1 cellular context compared by ENCODE assay signal in the genomic region with DNA sequence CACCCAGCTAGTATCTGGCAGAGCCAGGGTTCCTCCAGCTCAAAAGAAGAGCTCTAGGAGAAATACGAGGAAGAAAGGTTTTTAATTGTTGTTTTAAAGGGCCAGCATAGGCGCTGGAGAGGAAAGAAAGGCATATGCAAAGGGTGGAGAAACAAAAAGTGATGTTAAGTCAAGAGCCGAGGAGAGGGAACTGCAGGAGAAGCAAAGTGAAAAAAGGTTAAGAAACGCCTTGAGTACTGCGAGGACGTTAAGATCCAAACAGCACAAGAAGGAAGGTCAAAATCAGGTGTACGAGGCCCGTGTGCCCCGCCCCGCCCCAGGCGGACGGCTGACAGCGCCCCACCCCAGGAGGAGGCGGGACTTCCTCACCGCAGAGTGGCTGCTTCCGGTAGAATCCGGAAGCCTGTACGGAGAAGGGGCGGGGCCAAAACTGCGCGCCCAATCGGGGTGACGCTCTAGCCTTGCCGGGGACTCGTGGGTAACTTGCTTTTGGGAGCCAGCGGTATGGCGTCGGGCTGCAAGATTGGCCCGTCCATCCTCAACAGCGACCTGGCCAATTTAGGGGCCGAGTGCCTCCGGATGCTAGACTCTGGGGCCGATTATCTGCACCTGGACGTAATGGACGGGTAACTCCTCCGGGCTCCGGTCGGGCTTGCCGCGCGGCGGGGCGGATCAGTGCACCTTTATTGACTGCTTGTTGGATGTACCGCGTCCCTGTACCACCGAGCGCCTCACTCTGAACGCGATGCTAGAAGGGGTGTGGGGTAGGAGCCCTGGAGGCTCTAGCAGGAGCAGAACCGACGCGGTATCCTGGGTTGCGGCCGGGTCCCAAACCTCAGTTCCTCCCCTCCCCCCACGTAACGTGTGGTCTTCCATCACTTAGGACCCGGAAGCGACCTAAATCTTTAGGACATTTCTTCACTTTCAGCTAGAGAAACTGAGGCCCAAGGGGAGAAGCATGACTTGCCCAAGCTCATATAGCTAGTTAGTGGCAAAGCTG.
A peak's percentile ranks its signal among the peaks of the same experiment; 100 is the strongest.
TF ChIP-seq lines count a peak whose summit lies in the region.

A gene (plus strand): TSS at position 481 of the 1,000 bp plus-strand sequence. CDS start 24 bp downstream, at position 505.

TF ChIP-seq in H1, 55 proteins besides CTCF, POLR2A, EP300 and RAD21 (continued from another document):
- TF ChIP-seq TAF1 (IDR thresholded peaks at IDR 0.05; ENCODE audit: low read depth, low read length) (peak; percentile 88), CEBPB (IDR thresholded peaks at IDR 0.05; ENCODE audit: low read depth, low read length) (no peak), SAP30 (IDR thresholded peaks at IDR 0.05; ENCODE audit: insufficient read depth, insufficient replicate concordance, low read length) (no peak), RXRA (IDR thresholded peaks at IDR 0.05; ENCODE audit: insufficient read depth, low read depth, low read length) (no peak), YY1 (IDR thresholded peaks at IDR 0.05; ENCODE audit: low read depth, low read length) (peak; percentile 83), MAFK (IDR thresholded peaks at IDR 0.05; ENCODE audit: low read depth, low read length) (no peak), JUND (IDR thresholded peaks at IDR 0.05; ENCODE audit: low read length) (no peak), CTBP2 (IDR thresholded peaks at IDR 0.05; ENCODE audit: borderline replicate concordance, insufficient read depth, insufficient read length, low read length) (no peak), CHD2 (IDR thresholded peaks at IDR 0.05; ENCODE audit: low read length) (no peak), CBX8 (IDR thresholded peaks at IDR 0.05; ENCODE audit: borderline replicate concordance, low read depth, low read length) (no peak), RBBP5 (IDR thresholded peaks at IDR 0.05; ENCODE audit: borderline replicate concordance, low read depth, low read length) (peak; percentile 77; the same call in 1 of the 2 replicates), KDM5A (IDR thresholded peaks at IDR 0.05; ENCODE audit: low read length) (no peak), POU5F1 (IDR thresholded peaks at IDR 0.05; ENCODE audit: low read depth, low read length) (no peak), KDM4A (IDR thresholded peaks at IDR 0.05; ENCODE audit: low read depth, low read length, severe bottlenecking) (peak; percentile 90), ASH2L (IDR thresholded peaks at IDR 0.05; ENCODE audit: low read length) (peak; percentile 92), HDAC6 (IDR thresholded peaks at IDR 0.05; ENCODE audit: low read depth, low read length) (no peak), RNF2 (IDR thresholded peaks at IDR 0.05; ENCODE audit: borderline replicate concordance, low read depth, low read length, missing control alignments, poor library complexity, severe bottlenecking) (no peak), SIRT6 (IDR thresholded peaks at IDR 0.05; ENCODE audit: low read length) (no peak), TAF7 (optimal IDR thresholded peaks at IDR 0.05; ENCODE audit: borderline replicate concordance, low read depth, low read length) (no peak), SP1 (IDR thresholded peaks at IDR 0.05; ENCODE audit: low read depth, low read length) (no peak), KDM1A (IDR thresholded peaks at IDR 0.05; ENCODE audit: borderline replicate concordance, low read length) (no peak), TBP (IDR thresholded peaks at IDR 0.05; ENCODE audit: low read depth, low read length) (peak; percentile 79)
- TF ChIP-seq, protein P1, sequence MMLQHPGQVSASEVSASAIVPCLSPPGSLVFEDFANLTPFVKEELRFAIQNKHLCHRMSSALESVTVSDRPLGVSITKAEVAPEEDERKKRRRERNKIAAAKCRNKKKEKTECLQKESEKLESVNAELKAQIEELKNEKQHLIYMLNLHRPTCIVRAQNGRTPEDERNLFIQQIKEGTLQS (IDR thresholded peaks at IDR 0.05; ENCODE audit: insufficient read depth, low read depth, low read length), result no peak
- TF ChIP-seq, protein P2, sequence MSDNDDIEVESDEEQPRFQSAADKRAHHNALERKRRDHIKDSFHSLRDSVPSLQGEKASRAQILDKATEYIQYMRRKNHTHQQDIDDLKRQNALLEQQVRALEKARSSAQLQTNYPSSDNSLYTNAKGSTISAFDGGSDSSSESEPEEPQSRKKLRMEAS (IDR thresholded peaks at IDR 0.05), result peak; percentile 82
